ENCODE assay signal across 3 cellular contexts in the genomic region with DNA sequence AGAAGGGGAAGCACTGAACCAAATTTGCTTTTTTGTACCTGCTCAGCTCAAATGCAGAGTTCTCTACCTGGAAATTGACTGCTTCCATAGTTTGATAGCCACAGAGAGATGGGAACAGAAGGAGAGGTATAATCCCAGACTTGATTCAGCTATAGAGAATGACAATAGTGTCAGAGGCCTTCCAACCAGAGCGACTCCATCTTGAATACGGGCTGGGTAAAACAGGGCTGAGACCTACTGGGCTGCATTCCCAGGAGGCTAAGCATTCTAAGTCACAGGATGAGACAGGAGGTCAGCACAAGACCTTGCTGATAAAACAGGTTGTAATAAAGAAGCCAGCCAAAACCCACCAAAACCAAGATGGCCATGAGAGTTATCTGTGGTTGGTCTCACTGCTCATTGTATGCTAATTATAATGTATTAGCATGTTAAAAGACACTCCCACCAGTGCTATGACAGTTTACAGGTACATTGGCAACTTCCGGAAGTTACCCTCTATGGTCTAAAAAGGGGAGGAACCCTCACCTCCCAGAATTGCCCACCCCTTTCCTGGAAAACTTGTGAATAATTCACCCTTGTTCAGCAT.
TF ChIP-seq lines count a peak whose summit lies in the region.

No MANE protein-coding gene starts in this region.

TF ChIP-seq in SK-N-SH treated with all-trans-retinoic acid at 6 μM for 48 hours, 23 proteins besides CTCF, POLR2A, EP300 and RAD21:
- TF ChIP-seq ZNF70 (CRISPR knock-in tag; IDR thresholded peaks at IDR 0.05) = no peak
- TF ChIP-seq ZNF565 (CRISPR knock-in tag; conservative IDR thresholded peaks at IDR 0.05; ENCODE audit: low read depth) = no peak
- no peak for TF ChIP-seq ISL1 (CRISPR knock-in tag; IDR thresholded peaks at IDR 0.05)
- no peak for TF ChIP-seq PPARA (CRISPR knock-in tag; IDR thresholded peaks at IDR 0.05; ENCODE audit: borderline replicate concordance)
- TF ChIP-seq CSDC2 (CRISPR knock-in tag; IDR thresholded peaks at IDR 0.05) = peak; percentile 95; the same call in 1 of the 2 replicates

TF ChIP-seq in SK-N-SH, 30 proteins besides CTCF, POLR2A, EP300 and RAD21:
- TF ChIP-seq MEF2A (IDR thresholded peaks at IDR 0.05; ENCODE audit: borderline replicate concordance, low read depth) (no peak), EZH2phosphoT487 (IDR thresholded peaks at IDR 0.05; ENCODE audit: borderline replicate concordance, low read depth) (no peak), RCOR1 (IDR thresholded peaks at IDR 0.05; ENCODE audit: low read length) (no peak), FOXJ3 (CRISPR knock-in tag; IDR thresholded peaks at IDR 0.05) (no peak), TEAD4 (IDR thresholded peaks at IDR 0.05; ENCODE audit: borderline replicate concordance, insufficient read depth) (no peak), CHD2 (IDR thresholded peaks at IDR 0.05; ENCODE audit: low read length, partially characterized antibody) (no peak), SMC3 (IDR thresholded peaks at IDR 0.05; ENCODE audit: low read depth, low read length) (no peak), NRF1 (IDR thresholded peaks at IDR 0.05; ENCODE audit: low read depth, low read length) (no peak), RXRA (IDR thresholded peaks at IDR 0.05; ENCODE audit: borderline replicate concordance, low read depth) (no peak), SIN3A (IDR thresholded peaks at IDR 0.05; ENCODE audit: borderline replicate concordance, low read depth, low read length) (no peak)
- TF ChIP-seq, protein P1, sequence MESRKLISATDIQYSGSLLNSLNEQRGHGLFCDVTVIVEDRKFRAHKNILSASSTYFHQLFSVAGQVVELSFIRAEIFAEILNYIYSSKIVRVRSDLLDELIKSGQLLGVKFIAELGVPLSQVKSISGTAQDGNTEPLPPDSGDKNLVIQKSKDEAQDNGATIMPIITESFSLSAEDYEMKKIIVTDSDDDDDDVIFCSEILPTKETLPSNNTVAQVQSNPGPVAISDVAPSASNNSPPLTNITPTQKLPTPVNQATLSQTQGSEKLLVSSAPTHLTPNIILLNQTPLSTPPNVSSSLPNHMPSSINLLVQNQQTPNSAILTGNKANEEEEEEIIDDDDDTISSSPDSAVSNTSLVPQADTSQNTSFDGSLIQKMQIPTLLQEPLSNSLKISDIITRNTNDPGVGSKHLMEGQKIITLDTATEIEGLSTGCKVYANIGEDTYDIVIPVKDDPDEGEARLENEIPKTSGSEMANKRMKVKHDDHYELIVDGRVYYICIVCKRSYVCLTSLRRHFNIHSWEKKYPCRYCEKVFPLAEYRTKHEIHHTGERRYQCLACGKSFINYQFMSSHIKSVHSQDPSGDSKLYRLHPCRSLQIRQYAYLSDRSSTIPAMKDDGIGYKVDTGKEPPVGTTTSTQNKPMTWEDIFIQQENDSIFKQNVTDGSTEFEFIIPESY (IDR thresholded peaks at IDR 0.05; ENCODE audit: borderline replicate concordance, low read depth) = no peak
TF ChIP-seq in SK-N-SH: peak in this region for 0.

TF ChIP-seq in H1, 55 proteins besides CTCF, POLR2A, EP300 and RAD21:
- no peak for TF ChIP-seq ASH2L (IDR thresholded peaks at IDR 0.05; ENCODE audit: low read length)
- TF ChIP-seq SAP30 (IDR thresholded peaks at IDR 0.05; ENCODE audit: insufficient read depth, insufficient replicate concordance, low read length) = no peak
- TF ChIP-seq, protein P2, sequence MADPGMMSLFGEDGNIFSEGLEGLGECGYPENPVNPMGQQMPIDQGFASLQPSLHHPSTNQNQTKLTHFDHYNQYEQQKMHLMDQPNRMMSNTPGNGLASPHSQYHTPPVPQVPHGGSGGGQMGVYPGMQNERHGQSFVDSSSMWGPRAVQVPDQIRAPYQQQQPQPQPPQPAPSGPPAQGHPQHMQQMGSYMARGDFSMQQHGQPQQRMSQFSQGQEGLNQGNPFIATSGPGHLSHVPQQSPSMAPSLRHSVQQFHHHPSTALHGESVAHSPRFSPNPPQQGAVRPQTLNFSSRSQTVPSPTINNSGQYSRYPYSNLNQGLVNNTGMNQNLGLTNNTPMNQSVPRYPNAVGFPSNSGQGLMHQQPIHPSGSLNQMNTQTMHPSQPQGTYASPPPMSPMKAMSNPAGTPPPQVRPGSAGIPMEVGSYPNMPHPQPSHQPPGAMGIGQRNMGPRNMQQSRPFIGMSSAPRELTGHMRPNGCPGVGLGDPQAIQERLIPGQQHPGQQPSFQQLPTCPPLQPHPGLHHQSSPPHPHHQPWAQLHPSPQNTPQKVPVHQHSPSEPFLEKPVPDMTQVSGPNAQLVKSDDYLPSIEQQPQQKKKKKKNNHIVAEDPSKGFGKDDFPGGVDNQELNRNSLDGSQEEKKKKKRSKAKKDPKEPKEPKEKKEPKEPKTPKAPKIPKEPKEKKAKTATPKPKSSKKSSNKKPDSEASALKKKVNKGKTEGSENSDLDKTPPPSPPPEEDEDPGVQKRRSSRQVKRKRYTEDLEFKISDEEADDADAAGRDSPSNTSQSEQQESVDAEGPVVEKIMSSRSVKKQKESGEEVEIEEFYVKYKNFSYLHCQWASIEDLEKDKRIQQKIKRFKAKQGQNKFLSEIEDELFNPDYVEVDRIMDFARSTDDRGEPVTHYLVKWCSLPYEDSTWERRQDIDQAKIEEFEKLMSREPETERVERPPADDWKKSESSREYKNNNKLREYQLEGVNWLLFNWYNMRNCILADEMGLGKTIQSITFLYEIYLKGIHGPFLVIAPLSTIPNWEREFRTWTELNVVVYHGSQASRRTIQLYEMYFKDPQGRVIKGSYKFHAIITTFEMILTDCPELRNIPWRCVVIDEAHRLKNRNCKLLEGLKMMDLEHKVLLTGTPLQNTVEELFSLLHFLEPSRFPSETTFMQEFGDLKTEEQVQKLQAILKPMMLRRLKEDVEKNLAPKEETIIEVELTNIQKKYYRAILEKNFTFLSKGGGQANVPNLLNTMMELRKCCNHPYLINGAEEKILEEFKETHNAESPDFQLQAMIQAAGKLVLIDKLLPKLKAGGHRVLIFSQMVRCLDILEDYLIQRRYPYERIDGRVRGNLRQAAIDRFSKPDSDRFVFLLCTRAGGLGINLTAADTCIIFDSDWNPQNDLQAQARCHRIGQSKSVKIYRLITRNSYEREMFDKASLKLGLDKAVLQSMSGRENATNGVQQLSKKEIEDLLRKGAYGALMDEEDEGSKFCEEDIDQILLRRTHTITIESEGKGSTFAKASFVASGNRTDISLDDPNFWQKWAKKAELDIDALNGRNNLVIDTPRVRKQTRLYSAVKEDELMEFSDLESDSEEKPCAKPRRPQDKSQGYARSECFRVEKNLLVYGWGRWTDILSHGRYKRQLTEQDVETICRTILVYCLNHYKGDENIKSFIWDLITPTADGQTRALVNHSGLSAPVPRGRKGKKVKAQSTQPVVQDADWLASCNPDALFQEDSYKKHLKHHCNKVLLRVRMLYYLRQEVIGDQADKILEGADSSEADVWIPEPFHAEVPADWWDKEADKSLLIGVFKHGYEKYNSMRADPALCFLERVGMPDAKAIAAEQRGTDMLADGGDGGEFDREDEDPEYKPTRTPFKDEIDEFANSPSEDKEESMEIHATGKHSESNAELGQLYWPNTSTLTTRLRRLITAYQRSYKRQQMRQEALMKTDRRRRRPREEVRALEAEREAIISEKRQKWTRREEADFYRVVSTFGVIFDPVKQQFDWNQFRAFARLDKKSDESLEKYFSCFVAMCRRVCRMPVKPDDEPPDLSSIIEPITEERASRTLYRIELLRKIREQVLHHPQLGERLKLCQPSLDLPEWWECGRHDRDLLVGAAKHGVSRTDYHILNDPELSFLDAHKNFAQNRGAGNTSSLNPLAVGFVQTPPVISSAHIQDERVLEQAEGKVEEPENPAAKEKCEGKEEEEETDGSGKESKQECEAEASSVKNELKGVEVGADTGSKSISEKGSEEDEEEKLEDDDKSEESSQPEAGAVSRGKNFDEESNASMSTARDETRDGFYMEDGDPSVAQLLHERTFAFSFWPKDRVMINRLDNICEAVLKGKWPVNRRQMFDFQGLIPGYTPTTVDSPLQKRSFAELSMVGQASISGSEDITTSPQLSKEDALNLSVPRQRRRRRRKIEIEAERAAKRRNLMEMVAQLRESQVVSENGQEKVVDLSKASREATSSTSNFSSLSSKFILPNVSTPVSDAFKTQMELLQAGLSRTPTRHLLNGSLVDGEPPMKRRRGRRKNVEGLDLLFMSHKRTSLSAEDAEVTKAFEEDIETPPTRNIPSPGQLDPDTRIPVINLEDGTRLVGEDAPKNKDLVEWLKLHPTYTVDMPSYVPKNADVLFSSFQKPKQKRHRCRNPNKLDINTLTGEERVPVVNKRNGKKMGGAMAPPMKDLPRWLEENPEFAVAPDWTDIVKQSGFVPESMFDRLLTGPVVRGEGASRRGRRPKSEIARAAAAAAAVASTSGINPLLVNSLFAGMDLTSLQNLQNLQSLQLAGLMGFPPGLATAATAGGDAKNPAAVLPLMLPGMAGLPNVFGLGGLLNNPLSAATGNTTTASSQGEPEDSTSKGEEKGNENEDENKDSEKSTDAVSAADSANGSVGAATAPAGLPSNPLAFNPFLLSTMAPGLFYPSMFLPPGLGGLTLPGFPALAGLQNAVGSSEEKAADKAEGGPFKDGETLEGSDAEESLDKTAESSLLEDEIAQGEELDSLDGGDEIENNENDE (IDR thresholded peaks at IDR 0.05; ENCODE audit: insufficient replicate concordance, low read length) = no peak
- TF ChIP-seq YY1 (IDR thresholded peaks at IDR 0.05; ENCODE audit: low read depth, low read length) = peak; percentile 31; the same call in 1 of the 2 replicates
- TF ChIP-seq TAF1 (IDR thresholded peaks at IDR 0.05; ENCODE audit: low read depth, low read length) = no peak
